Comparison of ENCODE assay signal across 9 cellular contexts in the genomic region with DNA sequence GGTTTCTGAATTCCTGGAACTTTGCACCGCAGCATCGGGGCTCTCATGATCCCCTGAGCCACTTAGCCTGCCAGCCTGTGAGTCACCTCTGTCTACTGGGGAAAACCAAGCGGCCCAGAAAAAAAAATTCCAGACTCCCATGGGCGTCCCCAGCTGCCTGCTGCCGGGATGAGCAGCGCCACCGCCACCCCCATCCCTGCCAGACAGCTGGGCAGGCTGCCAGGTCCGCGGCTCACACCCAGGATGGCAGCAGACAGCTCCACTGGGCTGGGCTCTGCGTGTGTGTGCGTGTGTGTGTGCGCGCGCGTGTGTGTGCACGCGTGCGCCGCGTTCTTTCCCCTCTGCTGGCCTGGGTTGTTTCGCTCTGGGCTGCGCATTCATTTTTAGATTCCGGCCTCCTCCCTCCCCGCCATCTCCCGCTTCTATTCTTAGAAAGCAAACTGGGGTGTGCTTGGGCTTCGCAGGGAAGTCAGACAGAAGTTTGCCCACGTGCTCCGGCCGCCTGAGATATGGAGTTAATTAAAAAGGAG. TPM values are rescaled to one million over a fixed set of nuclear protein-coding genes. Genes with fewer than 3 reads are reported as not detected.
DNase-seq lines count a peak whose midpoint lies in the region; ATAC-seq and TF ChIP-seq lines count a peak whose summit lies in the region.
"Had no signal": no experiment of that assay in that cellular context is flagged by ENCODE, and none has a peak within 500 bp of the region (broad histone marks: within the 10 kb centered on the region; RNA-seq: fewer than 3 reads in every experiment).

No MANE protein-coding gene starts in this region.

- H3K36me3 Mint-ChIP-seq in memory B cell = no peaks in the 10 kb centered on the region

- H3K27ac Mint-ChIP-seq in memory B cell = no peak overlapping the region

- H3K27ac ChIP-seq in AG04450 (ENCODE audit: low read depth, low read length) = no peak overlapping the region
- H3K27ac ChIP-seq in coronary artery = peak overlapping the region; percentile 88 to 92
- H3K27ac ChIP-seq: neutrophil had no signal

- ATAC-seq in GM21390 (IDR thresholded peaks at IDR 0.05; ENCODE audit: unreplicated experiment) (peak; percentile 74), memory B cell (ENCODE audit: low read depth) (peak; percentile 89), GM18909 (IDR thresholded peaks at IDR 0.05; ENCODE audit: poor library complexity, unreplicated experiment) (no peak)

- CTCF ChIA-PET in AG04450 (lab: Charles Lee) = no interaction called here

- TF ChIP-seq CTCF in AG04450 (IDR thresholded peaks at IDR 0.05; ENCODE audit: low read depth, low read length) = no peak
- TF ChIP-seq CTCF in coronary artery (IDR thresholded peaks at IDR 0.05) = no peak

- peak; percentile 3 for DNase-seq in AG04450 (ENCODE audit: low read depth, low spot score)
- DNase-seq in NCI-H2196 (lab: John Stamatoyannopoulos, UW; ENCODE audit: unreplicated experiment) = peak; percentile 56
- peak; percentile 50 to 56 for DNase-seq in activated CD4-positive, alpha-beta T cell treated with anti-CD3 and anti-CD28 coated beads, Interleukin-2, amount 50 U/mL, for 4 hours
- DNase-seq in coronary artery (ENCODE audit: low spot score) = peak; percentile 96
- peak in 1 of 2 donors; percentile 19 for DNase-seq in memory B cell (ENCODE audit: low spot score in 2 of 2)
- peak; percentile 11 to 34 (median 24) for DNase-seq in stimulated activated CD4-positive, alpha-beta T cell treated with anti-CD3 and anti-CD28 coated beads, TNF-alpha, amount 100 ng/mL, for 48 hours (ENCODE audit: low read depth in 3 of 3)

- no peaks in the 10 kb centered on the region for H3K9me3 Mint-ChIP-seq in memory B cell

- peaks cover 4% of the 10 kb centered on the region for H3K9me3 ChIP-seq in AG04450 (ENCODE audit: control insufficient read depth, insufficient read depth, low read length)
- H3K9me3 ChIP-seq: neutrophil had no signal

- H3K4me3 ChIP-seq in AG04450 (ENCODE audit: low read depth, low read length) = peak overlapping the region; percentile 54
- peak overlapping the region; percentile 62 for H3K4me3 ChIP-seq in coronary artery

- peak overlapping the region; percentile 80 for H3K4me3 Mint-ChIP-seq in memory B cell

- POLR2A ChIA-PET in AG04450 (lab: Yijun Ruan, JAX) = interaction anchor here (1.1 to 1.5 kb wide), 2 partner anchors 39 to 51 kb away, joined by 3 read pairs; a partner anchor contains a TSS

- peaks cover 8% of the 10 kb centered on the region for H3K4me1 Mint-ChIP-seq in memory B cell

- peaks cover 15% of the 10 kb centered on the region for H3K27me3 Mint-ChIP-seq in memory B cell

- peaks cover 26% of the 10 kb centered on the region for H3K27me3 ChIP-seq in AG04450 (ENCODE audit: control insufficient read depth, insufficient read depth, low read length)

RNA-seq across cellular contexts. Expression of a gene that starts 38.9 kb away (rescaled TPM):
- polyA plus RNA-seq in AG04450 (2011; rRNA removed) = 4.3 and 5.6 TPM in 2 replicates
- 4.6 and 5.6 TPM in 2 replicates for polyA minus RNA-seq in AG04450 (2011; rRNA and poly(A)+ RNA removed)
